Comparison of ENCODE assay signal across 8 cellular contexts in genomic region chr17:72726936-72727335, GRCh38.
DNase-seq lines count a peak whose midpoint lies in the region; ATAC-seq, FAIRE-seq and TF ChIP-seq lines count a peak whose summit lies in the region.

No MANE protein-coding gene starts in this region.

- no peak for TF ChIP-seq CTCF in CD4-positive, alpha-beta T cell (IDR thresholded peaks at IDR 0.05)
- TF ChIP-seq CTCF in RWPE2 (IDR thresholded peaks at IDR 0.05; ENCODE audit: poor library complexity, severe bottlenecking) (no peak), ovary (IDR thresholded peaks at IDR 0.05) (no peak), pancreas (IDR thresholded peaks at IDR 0.05) (no peak)

- H3K9me3 ChIP-seq in CD4-positive, alpha-beta T cell (ENCODE audit: control insufficient read depth, low read length) = no peaks in the 10 kb centered on the region
- no peaks in the 10 kb centered on the region for H3K9me3 ChIP-seq in RWPE2 (ENCODE audit: severe bottlenecking)
- H3K9me3 ChIP-seq in ovary = no peaks in the 10 kb centered on the region
- no peaks in the 10 kb centered on the region for H3K9me3 ChIP-seq in pancreas

- WGBS in ovary, 3 donors = 69 to 74% (median 72%) methylated on average over 9 of the region's 9 CpGs
- WGBS in pancreas, 2 donors = 84% methylated on average over 9 of the region's 9 CpGs

- H3K36me3 ChIP-seq in RWPE2 (ENCODE audit: low read depth) (no peaks in the 10 kb centered on the region), ovary (no peaks in the 10 kb centered on the region), pancreas (no peaks in the 10 kb centered on the region)

- ATAC-seq in CD4-positive, alpha-beta T cell (ENCODE audit: poor library complexity) = peak; percentile 82
- ATAC-seq in GM19043 (IDR thresholded peaks at IDR 0.05; ENCODE audit: low read depth, unreplicated experiment) (peak; percentile 91), HG03135 (IDR thresholded peaks at IDR 0.05; ENCODE audit: unreplicated experiment) (peak; percentile 91), RWPE2 (ENCODE audit: low read depth) (peak; percentile 24; the same call in 1 of the 3 replicates), esophagus mucosa (peak; percentile 34), pancreas (no peak)

- TF ChIP-seq EP300 in ovary (IDR thresholded peaks at IDR 0.05) = no peak

- intact Hi-C loops in CD4-positive, alpha-beta T cell (cut with DNase I, micrococcal nuclease) = loop anchor here (1.0 to 10.0 kb wide), 8 partner anchors 166 to 1478 kb away; partner anchors contain the start of genes COG1 (in 1 of the 2) and RPL38 (in 1 of the 2)
- intact Hi-C loops in ovary (cut with DNase I) (loop anchor here in 3 of 4 donors (10.0 kb wide), 5 partner anchors 428 to 648 kb away; partner anchors contain the start of gene SSTR2 (in 1 of the 3)), pancreas (cut with DNase I) (loop anchor here in 2 of 3 donors (5.0 to 10.0 kb wide), 3 partner anchors 430 to 638 kb away; a partner anchor contains a TSS)

- CTCF ChIA-PET in CD4-positive, alpha-beta T cell (lab: Charles Lee) = interaction anchor here (0.6 to 3.6 kb wide), 11 partner anchors 9 to 644 kb away, joined by 3 to 39 read pairs (median 3); no protein-coding TSS in a partner anchor

- POLR2A ChIA-PET in CD4-positive, alpha-beta T cell (lab: Charles Lee) = interaction anchor here (0.6 to 3.2 kb wide), 12 partner anchors 10 to 1574 kb away, joined by 3 to 21 read pairs (median 4); partner anchors contain the start of genes CDC42EP4 and COG1

- DNase-seq in CD4-positive, alpha-beta T cell = peak; percentile 9 to 39 (median 23)
- DNase-seq in RWPE2 (ENCODE audit: low spot score) = no peak
- no peak for DNase-seq in ovary
- no peak for DNase-seq in amniotic stem cell (lab: John Stamatoyannopoulos, UW)
- no peak for DNase-seq in pancreas

- H3K27me3 Mint-ChIP-seq in CD4-positive, alpha-beta T cell = no peaks in the 10 kb centered on the region

- no peak for FAIRE-seq in pancreas (lab: Jason Lieb, UNC)

- no peaks in the 10 kb centered on the region for H3K36me3 Mint-ChIP-seq in CD4-positive, alpha-beta T cell (ENCODE audit: low read depth)

- H3K4me3 ChIP-seq in RWPE2 (ENCODE audit: severe bottlenecking) (no peak overlapping the region), ovary (no peak overlapping the region), pancreas (no peak overlapping the region)

- H3K27ac ChIP-seq in CD4-positive, alpha-beta T cell (ENCODE audit: low read depth, low read length) = peak overlapping the region; percentile 55
- H3K27ac ChIP-seq in RWPE2 (ENCODE audit: poor library complexity, severe bottlenecking) = no peak overlapping the region
- no peak overlapping the region for H3K27ac ChIP-seq in ovary
- no peak overlapping the region for H3K27ac ChIP-seq in pancreas

- H3K27ac Mint-ChIP-seq in CD4-positive, alpha-beta T cell = peak overlapping the region; percentile 75

- H3K27me3 ChIP-seq in CD4-positive, alpha-beta T cell (ENCODE audit: control insufficient read depth, insufficient read depth, low read length) = no peaks in the 10 kb centered on the region
- H3K27me3 ChIP-seq in RWPE2 (ENCODE audit: insufficient read depth, poor library complexity, severe bottlenecking) (no peaks in the 10 kb centered on the region), ovary (no peaks in the 10 kb centered on the region), pancreas (no peaks in the 10 kb centered on the region)

- H3K4me1 Mint-ChIP-seq in CD4-positive, alpha-beta T cell (ENCODE audit: low read depth) = peaks cover 28% of the 10 kb centered on the region

- TF ChIP-seq POLR2A in ovary (IDR thresholded peaks at IDR 0.05) = no peak

- H3K4me3 Mint-ChIP-seq in CD4-positive, alpha-beta T cell = peak overlapping the region; percentile 79

- H3K9me3 Mint-ChIP-seq in CD4-positive, alpha-beta T cell = no peaks in the 10 kb centered on the region

- H3K4me1 ChIP-seq in RWPE2 (ENCODE audit: insufficient read depth, poor library complexity, severe bottlenecking) (peaks cover 15% of the 10 kb centered on the region), ovary (ENCODE audit: insufficient read depth) (no peaks in the 10 kb centered on the region), pancreas (no peaks in the 10 kb centered on the region)

Comparison
In these comparisons a context has a peak if more than half of its experiments do, and no peak if none do; other contexts are left out.
1. ATAC-seq: peak in CD4-positive, alpha-beta T cell (single experiment), GM19043 (single experiment), HG03135 (single experiment), RWPE2 (single experiment) and esophagus mucosa (single experiment); none in pancreas (0 of 4).
2. DNase-seq: peak in CD4-positive, alpha-beta T cell (10 of 10); none in RWPE2 (single experiment), ovary (0 of 5), amniotic stem cell (single experiment) and pancreas (0 of 6).